23 cellular contexts compared by ENCODE assay signal in genomic region chr2:104215269-104216161, GRCh38.
"Had no signal": no experiment of that assay in that cellular context is flagged by ENCODE, and none has a peak within 500 bp of the region (broad histone marks: within the 10 kb centered on the region; RNA-seq: fewer than 3 reads in every experiment).

No MANE protein-coding gene starts in this region.

- H3K36me3 ChIP-seq: ascending aorta, esophagus muscularis mucosa, gastroesophageal sphincter, heart left ventricle, ovary, right lobe of liver, suprapubic skin, vagina had no signal

- H3K4me1 ChIP-seq: ascending aorta, esophagus muscularis mucosa, gastroesophageal sphincter, heart left ventricle, right lobe of liver, suprapubic skin, vagina had no signal

- H3K27ac Mint-ChIP-seq: activated naive CD4-positive, alpha-beta T cell treated with anti-CD3 and anti-CD28 coated beads, Interleukin-2, amount 50 U/mL, for 24 hours; activated T-cell treated with anti-CD3 and anti-CD28 coated beads, Interleukin-2, amount 50 U/mL, for 72 hours; mesothelial cell of epicardium; stimulated activated naive CD8-positive, alpha-beta T cell treated with anti-CD3 and anti-CD28 coated beads, Interleukin-15, amount 100 ng/mL, for 72 hours had no signal

- H3K27me3 ChIP-seq: ascending aorta, esophagus muscularis mucosa, gastroesophageal sphincter, heart left ventricle, ovary, right lobe of liver, suprapubic skin, vagina had no signal

- H3K9me3 ChIP-seq: ascending aorta, esophagus muscularis mucosa, gastroesophageal sphincter, heart left ventricle, ovary, right lobe of liver, suprapubic skin, vagina had no signal

- DNase-seq: activated CD4-positive, alpha-beta T cell treated with anti-CD3 and anti-CD28 coated beads, Interleukin-2, amount 50 U/mL, for 1 hour; activated CD4-positive, CD25-positive, alpha-beta regulatory T cell treated with anti-CD3 and anti-CD28 coated beads, Interleukin-2, amount 50 U/mL, for 72 hours; activated CD8-positive, alpha-beta memory T cell treated with anti-CD3 and anti-CD28 coated beads for 24 hours; activated CD8-positive, alpha-beta memory T cell treated with anti-CD3 and anti-CD28 coated beads, Interleukin-2, amount 50 U/mL, for 48 hours; activated gamma-delta T cell; activated T-cell treated with anti-CD3 and anti-CD28 coated beads, Interleukin-2, amount 50 U/mL, for 72 hours; effector CD4-positive, alpha-beta T cell; heart left ventricle; ovary; right lobe of liver; small intestine; stimulated activated CD4-positive, alpha-beta T cell treated with anti-CD3 and anti-CD28 coated beads, Interleukin-4, amount 100 ng/mL, for 1 hour; stimulated activated naive CD8-positive, alpha-beta T cell treated with anti-CD3 and anti-CD28 coated beads, Interleukin-15, amount 100 ng/mL, for 72 hours; trophoblast cell had no signal

- ATAC-seq: activated T-cell treated with anti-CD3 and anti-CD28 coated beads, Interleukin-2, amount 50 U/mL, for 72 hours; gastroesophageal sphincter; heart left ventricle; left lobe of liver; right lobe of liver; stimulated activated naive CD8-positive, alpha-beta T cell treated with anti-CD3 and anti-CD28 coated beads, Interleukin-15, amount 100 ng/mL, for 72 hours had no signal

- H3K27me3 Mint-ChIP-seq: stimulated activated naive CD8-positive, alpha-beta T cell treated with anti-CD3 and anti-CD28 coated beads, Interleukin-15, amount 100 ng/mL, for 72 hours had no signal

- H3K4me3 Mint-ChIP-seq: activated naive CD4-positive, alpha-beta T cell treated with anti-CD3 and anti-CD28 coated beads, Interleukin-2, amount 50 U/mL, for 24 hours; activated T-cell treated with anti-CD3 and anti-CD28 coated beads, Interleukin-2, amount 50 U/mL, for 72 hours; mesothelial cell of epicardium; stimulated activated naive CD8-positive, alpha-beta T cell treated with anti-CD3 and anti-CD28 coated beads, Interleukin-15, amount 100 ng/mL, for 72 hours had no signal

- H3K4me1 Mint-ChIP-seq: activated naive CD4-positive, alpha-beta T cell treated with anti-CD3 and anti-CD28 coated beads, Interleukin-2, amount 50 U/mL, for 24 hours; mesothelial cell of epicardium; stimulated activated naive CD8-positive, alpha-beta T cell treated with anti-CD3 and anti-CD28 coated beads, Interleukin-15, amount 100 ng/mL, for 72 hours had no signal

- H3K9me3 Mint-ChIP-seq: activated naive CD4-positive, alpha-beta T cell treated with anti-CD3 and anti-CD28 coated beads, Interleukin-2, amount 50 U/mL, for 24 hours; mesothelial cell of epicardium had no signal

- H3K36me3 Mint-ChIP-seq: activated naive CD4-positive, alpha-beta T cell treated with anti-CD3 and anti-CD28 coated beads, Interleukin-2, amount 50 U/mL, for 24 hours; mesothelial cell of epicardium had no signal

- H3K4me3 ChIP-seq: ascending aorta, esophagus muscularis mucosa, gastroesophageal sphincter, heart left ventricle, lung, ovary, right lobe of liver, suprapubic skin, vagina had no signal

- H3K27ac ChIP-seq: ascending aorta, esophagus muscularis mucosa, gastroesophageal sphincter, heart left ventricle, ovary, right lobe of liver, suprapubic skin, vagina had no signal
